In the genomic region with DNA sequence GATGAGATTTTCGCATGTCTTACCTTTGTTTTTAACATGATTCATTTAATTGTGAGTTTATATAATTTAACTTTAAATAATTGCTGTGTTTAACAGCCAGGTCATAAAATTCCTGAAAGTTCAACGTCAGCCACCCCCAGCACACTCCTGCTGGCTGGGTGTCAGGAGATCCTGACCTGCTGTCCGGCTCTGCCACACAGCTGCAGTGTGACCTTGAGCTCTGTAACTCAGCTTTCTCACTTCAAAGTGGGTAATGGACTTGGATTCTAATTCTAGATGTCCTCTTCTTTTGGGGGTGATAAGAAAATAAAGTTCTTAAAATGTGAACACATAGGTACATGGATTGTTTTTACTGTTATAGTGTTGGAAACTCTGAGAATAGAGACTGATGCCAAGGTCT, we compare ENCODE assay signal across 26 cellular contexts. TPM values are rescaled to one million over a fixed set of nuclear protein-coding genes. Genes with fewer than 3 reads are reported as not detected.
"Had no signal": no experiment of that assay in that cellular context is flagged by ENCODE, and none has a peak within 500 bp of the region (broad histone marks: within the 10 kb centered on the region; RNA-seq: fewer than 3 reads in every experiment).

No MANE protein-coding gene starts in this region.

- H3K27ac ChIP-seq: coronary artery, esophagus squamous epithelium, hepatocyte, left lung, sigmoid colon, thoracic aorta, tibial nerve, upper lobe of left lung had no signal

- FAIRE-seq: endometrium, kidney, urothelium cell line had no signal

- H3K27me3 ChIP-seq: esophagus squamous epithelium, hepatocyte, left lung, sigmoid colon, tibial nerve, upper lobe of left lung had no signal

- H2AFZ ChIP-seq: hepatocyte had no signal

- H3K4me3 ChIP-seq: coronary artery, esophagus squamous epithelium, hepatocyte, left lung, lung, sigmoid colon, thoracic aorta, tibial nerve, upper lobe of left lung had no signal

- H3K4me2 ChIP-seq: hepatocyte had no signal

- DNase-seq: dermis blood vessel endothelial cell; effector memory CD4-positive, alpha-beta T cell; erythroblast; esophagus squamous epithelium; foreskin melanocyte; kidney; left lung; retina; sigmoid colon; stimulated activated CD4-positive, alpha-beta T cell treated with anti-CD3 and anti-CD28 coated beads, Interleukin-2, amount 100 ng/mL, for 24 hours; stimulated activated CD4-positive, alpha-beta T cell treated with anti-CD3 and anti-CD28 coated beads, Interleukin-4, amount 100 ng/mL, for 24 hours; stimulated activated naive CD4-positive, alpha-beta T cell treated with Interleukin-2 at 50 U/mL for 16 hours; substantia nigra; upper lobe of left lung had no signal

- ATAC-seq: left lung; natural killer cell treated with Interleukin-12 subunit alpha and Interleukin-12 subunit beta and Interleukin-15 and Interleukin-18, amount 100 ng/mL, for 72 hours; stimulated activated effector memory CD8-positive, alpha-beta T cell treated with anti-CD3 and anti-CD28 coated beads, Interleukin-12 subunit alpha, Interleukin-12 subunit beta, amount 100 ng/mL, for 72 hours had no signal

- H3K9me3 ChIP-seq: esophagus squamous epithelium, left lung, sigmoid colon, thoracic aorta, tibial nerve, upper lobe of left lung had no signal

RNA-seq across cellular contexts. Expression of a gene that starts 40.8 kb away (rescaled TPM):
- total RNA-seq: dermis blood vessel endothelial cell, osteoblast, pulmonary artery endothelial cell, skeletal muscle tissue, thoracic aorta, tibial nerve had no signal
- polyA plus RNA-seq: hepatocyte had no signal
